Comparison of ENCODE assay signal across 20 cellular contexts in genomic region chr5:147148715-147149114, GRCh38.
A peak's percentile ranks its signal among the peaks of the same experiment; 100 is the strongest.
DNase-seq lines count a peak whose midpoint lies in the region; ATAC-seq and TF ChIP-seq lines count a peak whose summit lies in the region.
"Had no signal": no experiment of that assay in that cellular context is flagged by ENCODE, and none has a peak within 500 bp of the region (broad histone marks: within the 10 kb centered on the region; RNA-seq: fewer than 3 reads in every experiment).

No MANE protein-coding gene starts in this region.

- intact Hi-C loops in prostate gland (cut with DNase I) = no loop called here

- no peaks in the 10 kb centered on the region for H4K20me1 ChIP-seq in SK-N-SH (ENCODE audit: insufficient read depth)
- H4K20me1 ChIP-seq: BLaER1 treated with 17β-estradiol and CSF1 and Interleukin-3, amounts not matched to agents 10 nM and 100 nM had no signal

- DNase-seq in NCI-H69 (lab: John Stamatoyannopoulos, UW) (peak; percentile 24), SK-N-SH (peak; percentile 34), T-helper 17 cell (no peak), DMS53 (lab: John Stamatoyannopoulos, UW) (no peak), NCI-H1436 (lab: John Stamatoyannopoulos, UW) (no peak), prostate gland (ENCODE audit: low spot score) (no peak)
- DNase-seq: 8988T; ACHN; Caco-2; Calu3; CD4-positive, alpha-beta T cell; CD8-positive, alpha-beta T cell; DMS79; DND-41; EL; GDM1 had no signal

- H3K27me3 ChIP-seq in SK-N-SH (ENCODE audit: insufficient read depth) (no peaks in the 10 kb centered on the region), prostate gland (replicated peaks; ENCODE audit: insufficient read depth) (no peaks in the 10 kb centered on the region)
- H3K27me3 ChIP-seq: BLaER1 treated with 17β-estradiol and CSF1 and Interleukin-3, amounts not matched to agents 10 nM and 100 nM had no signal

- 9% methylated on average over 1 of the region's 1 CpG for WGBS in SK-N-SH (ENCODE audit: low lambda C conversion rate)
- 70% methylated on average over 1 of the region's 1 CpG for WGBS in prostate gland

- ATAC-seq in T-helper 17 cell (no peak), HG03280 (IDR thresholded peaks at IDR 0.05; ENCODE audit: unreplicated experiment) (no peak)
- ATAC-seq: CD8-positive, alpha-beta T cell; GM12878 had no signal

- TF ChIP-seq CTCF in SK-N-SH (IDR thresholded peaks at IDR 0.05) (no peak), prostate gland (IDR thresholded peaks at IDR 0.05) (no peak)

- CTCF ChIA-PET in SK-N-SH (lab: Yijun Ruan, JAX) = interaction anchor here (0.7 to 1.9 kb wide), 2 partner anchors 21 to 40 kb away, joined by 3 to 10 read pairs; no protein-coding TSS in a partner anchor

- no peak overlapping the region for H2AFZ ChIP-seq in SK-N-SH (ENCODE audit: low read depth)

- H3K27me3 Mint-ChIP-seq in T-helper 17 cell = peaks cover 6% of the 10 kb centered on the region

- H3K79me2 ChIP-seq in SK-N-SH (ENCODE audit: insufficient read depth) = no peaks in the 10 kb centered on the region

- H3K27ac ChIP-seq in SK-N-SH (ENCODE audit: low read depth in 2 of 2, low read length in 1 of 2) (peak overlapping the region in 1 of 2 experiments; percentile 85; a peak in 2 of 4 replicates), prostate gland (no peak overlapping the region)
- H3K27ac ChIP-seq: BLaER1 treated with 17β-estradiol and CSF1 and Interleukin-3, amounts not matched to agents 10 nM and 100 nM; C4-2B had no signal

- POLR2A ChIA-PET in SK-N-SH (lab: Yijun Ruan, JAX) = no interaction called here

- H3K9me3 ChIP-seq in SK-N-SH (no peaks in the 10 kb centered on the region), T-helper 17 cell (ENCODE audit: control insufficient read depth, low read length, poor library complexity, severe bottlenecking) (no peaks in the 10 kb centered on the region), prostate gland (no peaks in the 10 kb centered on the region)
- H3K9me3 ChIP-seq: BLaER1 treated with 17β-estradiol and CSF1 and Interleukin-3, amounts not matched to agents 10 nM and 100 nM; Caco-2 had no signal

- no peak overlapping the region for H3K4me3 ChIP-seq in SK-N-SH (ENCODE audit: low read depth in 2 of 2, low read length in 1 of 2)
- H3K4me3 ChIP-seq in prostate gland = no peak overlapping the region
- H3K4me3 ChIP-seq: BLaER1 treated with 17β-estradiol and CSF1 and Interleukin-3, amounts not matched to agents 10 nM and 100 nM; GM12878 had no signal

- H3K4me1 Mint-ChIP-seq in T-helper 17 cell = no peaks in the 10 kb centered on the region

- H3K4me1 ChIP-seq in SK-N-SH (ENCODE audit: control insufficient read depth in 1 of 2, insufficient read depth in 2 of 2, low read depth in 1 of 2, low read length in 1 of 2) = peaks cover 0 to 12% of the 10 kb centered on the region in 2 experiments; a peak in 2 of 4 replicates
- H3K4me1 ChIP-seq in prostate gland (replicated peaks) = no peaks in the 10 kb centered on the region
- H3K4me1 ChIP-seq: BLaER1 treated with 17β-estradiol and CSF1 and Interleukin-3, amounts not matched to agents 10 nM and 100 nM; Caco-2 had no signal

- peak overlapping the region; percentile 21 for H3K27ac Mint-ChIP-seq in T-helper 17 cell
- H3K27ac Mint-ChIP-seq: CD4-positive, alpha-beta T cell; CD8-positive, alpha-beta T cell had no signal

- peaks cover 3% of the 10 kb centered on the region for H3K36me3 Mint-ChIP-seq in T-helper 17 cell (ENCODE audit: low read depth)
- H3K36me3 Mint-ChIP-seq: CD8-positive, alpha-beta T cell had no signal

- peak in 1 of 2 experiments; percentile 88; a peak in 2 of 4 replicates for TF ChIP-seq EP300 in SK-N-SH (IDR thresholded peaks at IDR 0.05; ENCODE audit: borderline replicate concordance in 1 of 2, low read depth in 1 of 2, low read length in 1 of 2)

- TF ChIP-seq POLR2A in prostate gland (IDR thresholded peaks at IDR 0.05) = no peak

- no peaks in the 10 kb centered on the region for H3K9me2 ChIP-seq in SK-N-SH

- no peaks in the 10 kb centered on the region for H3F3A ChIP-seq in SK-N-SH (replicated peaks; ENCODE audit: insufficient read depth)

- peak; percentile 18 for TF ChIP-seq RAD21 in SK-N-SH (IDR thresholded peaks at IDR 0.05; ENCODE audit: low read length)

- H3K36me3 ChIP-seq in SK-N-SH (replicated peaks in 1 of 2; ENCODE audit: control insufficient read depth in 1 of 2, insufficient read depth in 2 of 2, low read length in 1 of 2) (no peaks in the 10 kb centered on the region), prostate gland (no peaks in the 10 kb centered on the region)
- H3K36me3 ChIP-seq: BLaER1 treated with 17β-estradiol and CSF1 and Interleukin-3, amounts not matched to agents 10 nM and 100 nM had no signal

- no peak overlapping the region for H3K4me2 ChIP-seq in SK-N-SH
- H3K4me2 ChIP-seq: BLaER1 treated with 17β-estradiol and CSF1 and Interleukin-3, amounts not matched to agents 10 nM and 100 nM had no signal

- H3K4me3 Mint-ChIP-seq in T-helper 17 cell = no peak overlapping the region
- H3K4me3 Mint-ChIP-seq: CD4-positive, alpha-beta T cell; CD8-positive, alpha-beta T cell had no signal

- H3K9ac ChIP-seq in SK-N-SH = no peak overlapping the region
- H3K9ac ChIP-seq: BLaER1 treated with 17β-estradiol and CSF1 and Interleukin-3, amounts not matched to agents 10 nM and 100 nM had no signal

TF ChIP-seq in SK-N-SH, 30 proteins besides CTCF, POLR2A, EP300 and RAD21:
- TF ChIP-seq CHD2 (IDR thresholded peaks at IDR 0.05; ENCODE audit: low read length, partially characterized antibody) (peak; percentile 38), MEF2A (IDR thresholded peaks at IDR 0.05; ENCODE audit: borderline replicate concordance, low read depth) (no peak), TCF12 (IDR thresholded peaks at IDR 0.05) (peak; percentile 25; the same call in 1 of the 2 replicates), RFX5 (IDR thresholded peaks at IDR 0.05; ENCODE audit: low read length) (no peak), RCOR1 (IDR thresholded peaks at IDR 0.05; ENCODE audit: low read length) (peak; percentile 65; the same call in 1 of the 2 replicates), FOXJ3 (CRISPR knock-in tag; IDR thresholded peaks at IDR 0.05) (peak; percentile 31; the same call in 1 of the 2 replicates), REST (IDR thresholded peaks at IDR 0.05; ENCODE audit: low read depth, low read length) (no peak), GATA2 (CRISPR knock-in tag; IDR thresholded peaks at IDR 0.05) (peak; percentile 77), SMC3 (IDR thresholded peaks at IDR 0.05; ENCODE audit: low read depth, low read length) (no peak), FOXM1 (IDR thresholded peaks at IDR 0.05; ENCODE audit: low read depth) (no peak), NRF1 (IDR thresholded peaks at IDR 0.05; ENCODE audit: low read depth, low read length) (no peak)
TF ChIP-seq in SK-N-SH: peak in this region for 5.

Comparison
In these comparisons a context has a peak if more than half of its experiments do, and no peak if none do; other contexts are left out.
1. DNase-seq: peak in NCI-H69 (single experiment) and SK-N-SH (single experiment); none in T-helper 17 cell (0 of 3), DMS53 (single experiment), NCI-H1436 (single experiment) and prostate gland (single experiment).